ENCODE assay signal across 8 cellular contexts in the genomic region with DNA sequence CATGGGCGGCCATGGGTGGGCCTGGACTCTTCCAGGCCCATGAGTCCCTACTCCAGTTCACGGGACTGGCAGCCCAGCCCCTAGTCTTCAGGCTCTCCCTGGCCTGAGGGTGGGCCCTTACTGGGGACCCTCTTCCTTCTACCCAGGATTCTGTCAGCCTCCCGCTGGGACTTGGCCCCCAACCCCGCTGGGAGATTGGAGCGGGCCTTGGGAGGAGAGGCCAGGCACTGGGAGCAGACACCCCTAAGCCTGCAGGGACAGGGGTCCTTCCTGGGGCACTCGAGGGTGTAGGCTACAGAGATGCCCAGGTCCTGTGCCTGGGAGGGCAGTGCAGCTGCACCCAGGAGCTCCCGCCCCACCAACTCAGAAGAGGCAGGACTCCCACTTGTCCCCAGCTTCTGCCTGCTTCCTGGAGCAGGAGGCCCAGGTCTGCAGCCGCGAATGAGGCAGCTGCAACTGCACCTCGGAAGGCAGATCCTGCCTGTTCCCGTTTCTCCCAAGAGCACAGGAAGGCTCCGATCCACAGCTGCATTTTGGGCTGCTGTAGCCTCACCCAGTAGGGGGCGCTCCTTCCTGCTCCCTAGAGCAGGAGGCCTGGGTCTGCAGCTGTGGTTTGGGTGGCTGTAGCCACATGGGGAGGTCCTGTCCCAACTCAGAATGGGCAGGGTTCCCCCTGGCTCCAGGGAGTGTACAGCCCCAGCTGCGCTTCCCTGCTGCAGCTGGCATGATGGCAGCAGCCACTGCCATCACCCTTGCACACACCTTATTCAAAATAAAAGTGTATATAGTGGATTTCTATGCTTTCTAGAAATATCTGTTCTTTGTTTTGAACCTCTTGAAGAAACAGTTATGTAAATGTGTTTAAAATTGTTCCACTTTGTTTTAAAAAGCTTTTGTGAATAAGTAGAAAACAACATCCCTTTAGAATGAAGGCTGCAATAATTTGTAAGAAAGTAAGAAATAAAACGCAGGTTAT. TPM values are rescaled to one million over a fixed set of nuclear protein-coding genes. Genes with fewer than 3 reads are reported as not detected.
A peak's percentile ranks its signal among the peaks of the same experiment; 100 is the strongest.
DNase-seq lines count a peak whose midpoint lies in the region; ATAC-seq, FAIRE-seq and TF ChIP-seq lines count a peak whose summit lies in the region.

No MANE protein-coding gene starts in this region.

- H3K27me3 ChIP-seq in Caco-2 (replicated peaks; ENCODE audit: control insufficient read depth, insufficient read depth, low read length) (no peaks in the 10 kb centered on the region), smooth muscle cell (ENCODE audit: low read depth) (no peaks in the 10 kb centered on the region)

- H3F3A ChIP-seq in smooth muscle cell (ENCODE audit: low read depth), result peaks cover 4% of the 10 kb centered on the region

- 66% methylated on average over 15 of the region's 15 CpGs for WGBS in smooth muscle cell (ENCODE audit: low lambda C conversion rate)

- no peak overlapping the region for H3K27ac Mint-ChIP-seq in Caco-2 (ENCODE audit: unreplicated experiment)

- CTCF ChIA-PET in Caco-2 (lab: Charles Lee), result interaction anchor here (1.0 kb wide), 1 partner anchor 19 kb away, joined by 5 read pairs; no protein-coding TSS in a partner anchor

- FAIRE-seq in RCC 7860 (lab: Jason Lieb, UNC), result no peak

- POLR2A ChIA-PET in Caco-2 (lab: Charles Lee), result no interaction called here

- no peaks in the 10 kb centered on the region for H3K9me3 Mint-ChIP-seq in Caco-2 (ENCODE audit: unreplicated experiment)

- no peaks in the 10 kb centered on the region for H3K4me1 Mint-ChIP-seq in Caco-2 (ENCODE audit: low read depth, unreplicated experiment)

- H3K4me3 Mint-ChIP-seq in Caco-2 (ENCODE audit: unreplicated experiment), result no peak overlapping the region

- H3K4me3 ChIP-seq in Caco-2 (ENCODE audit: low read depth, low read length), result no peak overlapping the region
- no peak overlapping the region for H3K4me3 ChIP-seq in fibroblast of pulmonary artery (replicated peaks; ENCODE audit: low read depth, low read length)
- no peak overlapping the region for H3K4me3 ChIP-seq in smooth muscle cell

- H4K20me1 ChIP-seq in smooth muscle cell (ENCODE audit: low read depth), result no peaks in the 10 kb centered on the region

- no peaks in the 10 kb centered on the region for H3K9me3 ChIP-seq in Caco-2
- H3K9me3 ChIP-seq in smooth muscle cell (replicated peaks; ENCODE audit: low read depth), result no peaks in the 10 kb centered on the region

- H3K79me2 ChIP-seq in smooth muscle cell (ENCODE audit: low read depth), result no peaks in the 10 kb centered on the region

- H3K9ac ChIP-seq in smooth muscle cell (ENCODE audit: low read depth), result no peak overlapping the region

- peaks cover 11% of the 10 kb centered on the region; the same call in 1 of the 2 replicates for H3K4me1 ChIP-seq in Caco-2
- H3K4me1 ChIP-seq in smooth muscle cell (ENCODE audit: low read depth), result peaks cover 15% of the 10 kb centered on the region

- no peaks in the 10 kb centered on the region for H3K36me3 Mint-ChIP-seq in Caco-2 (ENCODE audit: insufficient read depth, unreplicated experiment)

- TF ChIP-seq CTCF in Caco-2 (IDR thresholded peaks at IDR 0.05; ENCODE audit: insufficient read depth in 1 of 2, low read depth in 1 of 2, low read length in 1 of 2, severe bottlenecking in 1 of 2, unreplicated experiment in 1 of 2) (peak; percentile 45 to 47), fibroblast of pulmonary artery (IDR thresholded peaks at IDR 0.05; ENCODE audit: low read length, missing control alignments) (peak; percentile 61), smooth muscle cell (IDR thresholded peaks at IDR 0.05; ENCODE audit: borderline replicate concordance, insufficient read depth, poor library complexity, severe bottlenecking) (peak; percentile 65)

- no peak overlapping the region for H3K4me2 ChIP-seq in smooth muscle cell

- ATAC-seq in GM18520 (IDR thresholded peaks at IDR 0.05; ENCODE audit: unreplicated experiment) (no peak), GM18517 (IDR thresholded peaks at IDR 0.05; ENCODE audit: unreplicated experiment) (no peak)

- H2AFZ ChIP-seq in smooth muscle cell (ENCODE audit: low read depth), result no peak overlapping the region

- H3K27ac ChIP-seq in smooth muscle cell (ENCODE audit: low read depth), result no peak overlapping the region

- peak in 1 of 2 experiments; percentile 37 for DNase-seq in Caco-2
- peak; percentile 22 for DNase-seq in LHCN-M2 (ENCODE audit: low read depth)
- peak; percentile 72 for DNase-seq in activated CD8-positive, alpha-beta memory T cell treated with anti-CD3 and anti-CD28 coated beads for 24 hours
- DNase-seq in fibroblast of pulmonary artery (ENCODE audit: low read depth), result peak; percentile 25
- DNase-seq in smooth muscle cell (lab: John Stamatoyannopoulos, UW; ENCODE audit: unreplicated experiment), result no peak
- DNase-seq in RCC 7860 (ENCODE audit: low spot score), result no peak

- intact Hi-C loops in Caco-2 (cut with micrococcal nuclease; ENCODE audit: unreplicated experiment), result no loop called here

- no TSS peak for BruUV-seq in Caco-2 (replicated peaks; lab: Mats Ljungman, UMichigan)

- H3K27me3 Mint-ChIP-seq in Caco-2 (ENCODE audit: insufficient read depth, unreplicated experiment), result no peaks in the 10 kb centered on the region

- H3K36me3 ChIP-seq in Caco-2 (ENCODE audit: control insufficient read depth, insufficient read depth, low read length) (no peaks in the 10 kb centered on the region), smooth muscle cell (ENCODE audit: low read depth) (no peaks in the 10 kb centered on the region)

RNA-seq across cellular contexts. Expression of a gene that starts 46.8 kb away (rescaled TPM):
- not detected in 2 replicates for total RNA-seq in Caco-2 (2022)
- not detected in 2 replicates for total RNA-seq in LHCN-M2 (2014; rRNA removed)
- polyA plus RNA-seq in LHCN-M2 (2012), result not detected
- 0.58 and 0.72 TPM in 2 replicates for total RNA-seq in smooth muscle cell
- polyA plus RNA-seq in smooth muscle cell, result 0.26 and 0.42 TPM in 2 replicates

Comparison
In these comparisons a context has a peak if more than half of its experiments do, and no peak if none do; other contexts are left out.
1. DNase-seq: peak in LHCN-M2 (single experiment), activated CD8-positive, alpha-beta memory T cell treated with anti-CD3 and anti-CD28 coated beads for 24 hours (single experiment) and fibroblast of pulmonary artery (single experiment); none in smooth muscle cell (single experiment) and RCC 7860 (single experiment).
2. Peak in every context shown above with its lines, with median percentiles within 50 percentile points of each other: CTCF ChIP-seq.